ENCODE assay signal across 10 cellular contexts in genomic region chr17:57519199-57519598, GRCh38.
A peak's percentile ranks its signal among the peaks of the same experiment; 100 is the strongest.
DNase-seq lines count a peak whose midpoint lies in the region; ATAC-seq, FAIRE-seq and TF ChIP-seq lines count a peak whose summit lies in the region.
"Had no signal": no experiment of that assay in that cellular context is flagged by ENCODE, and none has a peak within 500 bp of the region (broad histone marks: within the 10 kb centered on the region; RNA-seq: fewer than 3 reads in every experiment).

No MANE protein-coding gene starts in this region.

- peaks cover 61% of the 10 kb centered on the region for H3K4me1 ChIP-seq in BE2C
- no peaks in the 10 kb centered on the region for H3K4me1 ChIP-seq in naive thymus-derived CD4-positive, alpha-beta T cell (ENCODE audit: control insufficient read depth in 2 of 2, insufficient read depth in 2 of 2, low read length in 2 of 2)

- H3K4me3 ChIP-seq in BE2C (ENCODE audit: low read depth, low read length) (peak overlapping the region; percentile 5; the same call in 1 of the 2 replicates), bronchial epithelial cell (ENCODE audit: low read depth, low read length) (no peak overlapping the region)
- no peak overlapping the region for H3K4me3 ChIP-seq in naive thymus-derived CD4-positive, alpha-beta T cell (ENCODE audit: low read length)

- 0 out of 2 replicates have a peak, but pooled peaks cover 3% of the 10 kb centered on the region for H3K36me3 ChIP-seq in BE2C
- no peaks in the 10 kb centered on the region for H3K36me3 ChIP-seq in bronchial epithelial cell (ENCODE audit: control insufficient read depth, insufficient read depth, low read length)
- H3K36me3 ChIP-seq in naive thymus-derived CD4-positive, alpha-beta T cell (ENCODE audit: control insufficient read depth in 2 of 3, insufficient read depth in 3 of 3, low read length in 3 of 3): no peaks in the 10 kb centered on the region

- H3K4me3 Mint-ChIP-seq in naive thymus-derived CD4-positive, alpha-beta T cell: no peak overlapping the region
- H3K4me3 Mint-ChIP-seq: CD8-positive, alpha-beta memory T cell had no signal

- H3K27me3 ChIP-seq in BE2C (no peaks in the 10 kb centered on the region), bronchial epithelial cell (ENCODE audit: control insufficient read depth, insufficient read depth, low read length) (no peaks in the 10 kb centered on the region)
- H3K27me3 ChIP-seq in naive thymus-derived CD4-positive, alpha-beta T cell (ENCODE audit: control insufficient read depth in 2 of 2, insufficient read depth in 2 of 2, low read length in 2 of 2): no peaks in the 10 kb centered on the region

- no peak for ATAC-seq in naive thymus-derived CD4-positive, alpha-beta T cell
- ATAC-seq in HG02973 (IDR thresholded peaks at IDR 0.05; ENCODE audit: unreplicated experiment): no peak

- H3K27ac ChIP-seq in naive thymus-derived CD4-positive, alpha-beta T cell (ENCODE audit: low read depth, low read length): no peak overlapping the region

- intact Hi-C loops in naive thymus-derived CD4-positive, alpha-beta T cell (cut with micrococcal nuclease): no loop called here

- H3K27ac Mint-ChIP-seq in naive thymus-derived CD4-positive, alpha-beta T cell: no peak overlapping the region

- no peaks in the 10 kb centered on the region for H3K9me3 ChIP-seq in BE2C
- no peaks in the 10 kb centered on the region for H3K9me3 ChIP-seq in naive thymus-derived CD4-positive, alpha-beta T cell (ENCODE audit: control insufficient read depth in 2 of 3, low read length in 3 of 3)

- no peak for FAIRE-seq in bronchial epithelial cell (lab: Jason Lieb, UNC)

- peaks cover 0 to 9% (median 0%) of the 10 kb centered on the region in 5 donors for H3K36me3 Mint-ChIP-seq in naive thymus-derived CD4-positive, alpha-beta T cell

- DNase-seq in BE2C (peak; percentile 77), NCI-H1694 treated with DMSO at 0.1 percent for 48 hours (lab: John Stamatoyannopoulos, UW) (peak; percentile 81), bronchial epithelial cell (ENCODE audit: low read depth) (peak; percentile 63), kidney tubule cell (ENCODE audit: low spot score) (peak; percentile 98), cortex of kidney (lab: John Stamatoyannopoulos, UW) (no peak), GDM1 (lab: John Stamatoyannopoulos, UW) (no peak)
- no peak for DNase-seq in naive thymus-derived CD4-positive, alpha-beta T cell
- DNase-seq: CD8-positive, alpha-beta memory T cell; effector CD4-positive, alpha-beta T cell had no signal

- TF ChIP-seq CTCF in BE2C (IDR thresholded peaks at IDR 0.05; ENCODE audit: low read depth, low read length) (no peak), bronchial epithelial cell (IDR thresholded peaks at IDR 0.05; ENCODE audit: insufficient read depth, low read length, severe bottlenecking) (no peak)

- POLR2A ChIA-PET in naive thymus-derived CD4-positive, alpha-beta T cell (lab: Charles Lee): no interaction called here

- H3K9me3 Mint-ChIP-seq in naive thymus-derived CD4-positive, alpha-beta T cell: no peaks in the 10 kb centered on the region
- H3K9me3 Mint-ChIP-seq: CD8-positive, alpha-beta memory T cell had no signal

- H3K27me3 Mint-ChIP-seq in naive thymus-derived CD4-positive, alpha-beta T cell: no peaks in the 10 kb centered on the region
- H3K27me3 Mint-ChIP-seq: CD8-positive, alpha-beta memory T cell had no signal

- peaks cover 6 to 21% (median 17%) of the 10 kb centered on the region in 7 donors for H3K4me1 Mint-ChIP-seq in naive thymus-derived CD4-positive, alpha-beta T cell

- CTCF ChIA-PET in naive thymus-derived CD4-positive, alpha-beta T cell (lab: Charles Lee): interaction anchor here (1.0 kb wide), 1 partner anchor 275 kb away, joined by 5 read pairs; no protein-coding TSS in a partner anchor

Comparison
In these comparisons a context has a peak if more than half of its experiments do, and no peak if none do; other contexts are left out.
1. DNase-seq: peak in BE2C (single experiment), NCI-H1694 treated with DMSO at 0.1 percent for 48 hours (single experiment), bronchial epithelial cell (single experiment) and kidney tubule cell (single experiment); none in cortex of kidney (single experiment), GDM1 (single experiment) and naive thymus-derived CD4-positive, alpha-beta T cell (0 of 9).